31 cellular contexts compared by ENCODE assay signal in genomic region chr12:119828300-119828699, GRCh38.
"Had no signal": no experiment of that assay in that cellular context is flagged by ENCODE, and none has a peak within 500 bp of the region (broad histone marks: within the 10 kb centered on the region; RNA-seq: fewer than 3 reads in every experiment).

No MANE protein-coding gene starts in this region.

- H3K4me2 ChIP-seq: hepatocyte, neural progenitor cell had no signal

- H2AFZ ChIP-seq: hepatocyte, neural progenitor cell had no signal

- DNase-seq: activated CD4-positive, alpha-beta memory T cell treated with anti-CD3 and anti-CD28 coated beads, Interleukin-2, amount 10 ng/mL, durations not matched to agents 7 days and 5 days; activated CD4-positive, alpha-beta T cell treated with anti-CD3 and anti-CD28 coated beads for 1 hour; activated CD4-positive, alpha-beta T cell treated with anti-CD3 and anti-CD28 coated beads, Interleukin-2, amount 10 ng/mL, durations not matched to agents 7 days and 5 days; activated CD8-positive, alpha-beta memory T cell treated with anti-CD3 and anti-CD28 coated beads, Interleukin-2, amount 10 ng/mL, durations not matched to agents 7 days and 5 days; activated effector memory CD4-positive, alpha-beta T cell treated with Interleukin-2 at 50 U/mL for 16 hours; activated naive CD4-positive, alpha-beta T cell treated with Interleukin-2 at 50 U/mL for 16 hours; activated T-cell treated with anti-CD3 and anti-CD28 coated beads, Interleukin-2, amount 50 U/mL, for 72 hours; anterior cingulate cortex; dermis blood vessel endothelial cell; effector CD4-positive, alpha-beta T cell; gastrocnemius medialis; glutamatergic neuron; left cardiac atrium; left ventricle myocardium superior; mammary epithelial cell; naive thymus-derived CD4-positive, alpha-beta T cell; stimulated activated CD4-positive, alpha-beta T cell treated with anti-CD3 and anti-CD28 coated beads, Interleukin-15, amount 100 ng/mL, for 24 hours; stimulated activated CD4-positive, alpha-beta T cell treated with anti-CD3 and anti-CD28 coated beads, Interleukin-2, amount 100 ng/mL, for 24 hours; stimulated activated naive CD4-positive, alpha-beta T cell; tibial artery; upper lobe of right lung; WERI-Rb-1 had no signal

- H3K4me1 ChIP-seq: gastrocnemius medialis, neural progenitor cell, right atrium auricular region, suprapubic skin, tibial artery, upper lobe of right lung had no signal

- H3K27me3 ChIP-seq: gastrocnemius medialis, hepatocyte, neural progenitor cell, right atrium auricular region, suprapubic skin, tibial artery, upper lobe of right lung had no signal

- FAIRE-seq: bronchial epithelial cell, colon, endometrium, keratinocyte, TTC549 had no signal

- H3K9ac ChIP-seq: neural progenitor cell had no signal

- H3K79me2 ChIP-seq: hepatocyte had no signal

- ATAC-seq: activated CD8-positive, alpha-beta memory T cell treated with anti-CD3 and anti-CD28 coated beads, Interleukin-2, amount 10 ng/mL, durations not matched to agents 7 days and 5 days; activated T-cell treated with anti-CD3 and anti-CD28 coated beads, Interleukin-2, amount 50 U/mL, for 72 hours; gastrocnemius medialis; left cardiac atrium; left ventricle myocardium superior; naive thymus-derived CD4-positive, alpha-beta T cell; upper lobe of right lung had no signal

- H3K4me3 ChIP-seq: gastrocnemius medialis, hepatocyte, neural progenitor cell, right atrium auricular region, suprapubic skin, tibial artery, upper lobe of right lung had no signal

- H3K9me3 ChIP-seq: gastrocnemius medialis, right atrium auricular region, suprapubic skin, tibial artery, upper lobe of right lung had no signal

- H3K27ac ChIP-seq: gastrocnemius medialis, hepatocyte, neural progenitor cell, right atrium auricular region, suprapubic skin, tibial artery, upper lobe of right lung, WERI-Rb-1 had no signal

- H3K36me3 ChIP-seq: gastrocnemius medialis, right atrium auricular region, suprapubic skin, tibial artery, upper lobe of right lung had no signal
